ENCODE assay signal across 8 cellular contexts in the genomic region with DNA sequence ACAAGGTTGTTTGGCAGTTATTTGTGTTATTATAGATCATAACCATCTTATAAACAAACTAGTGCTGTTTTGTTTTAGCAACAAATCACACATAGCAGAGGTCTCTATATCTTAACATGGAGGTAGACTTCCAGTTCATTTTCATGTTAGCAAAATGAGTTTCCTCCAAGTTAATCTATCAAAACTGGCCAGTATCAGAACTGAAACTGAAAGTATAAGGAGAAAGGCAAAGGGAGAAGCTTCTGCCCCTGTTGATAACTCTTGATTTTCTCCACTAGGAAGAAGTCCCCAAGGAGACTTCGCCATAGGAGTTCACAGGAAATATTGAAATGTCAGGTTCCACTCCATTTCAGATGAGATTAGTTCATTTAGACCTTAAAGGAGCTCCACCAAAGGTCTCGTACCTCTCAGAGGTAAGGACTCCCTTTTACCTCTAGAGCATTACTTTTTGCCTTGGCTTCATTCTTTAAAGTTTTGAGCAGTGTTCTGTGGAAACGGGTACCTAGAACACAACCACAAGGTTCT. TPM values are rescaled to one million over a fixed set of nuclear protein-coding genes. Genes with fewer than 3 reads are reported as not detected.
DNase-seq lines count a peak whose midpoint lies in the region; ATAC-seq and TF ChIP-seq lines count a peak whose summit lies in the region.

No MANE protein-coding gene starts in this region.

- H3K27me3 ChIP-seq in GM06990 (replicated peaks; ENCODE audit: control insufficient read depth, insufficient read depth, low read length) (no peaks in the 10 kb centered on the region), endodermal cell (ENCODE audit: control insufficient read depth, insufficient read depth, low read length, poor library complexity, severe bottlenecking) (no peaks in the 10 kb centered on the region), heart left ventricle (no peaks in the 10 kb centered on the region), gastrocnemius medialis (no peaks in the 10 kb centered on the region)

- H3K36me3 ChIP-seq in GM06990 (ENCODE audit: control insufficient read depth, insufficient read depth, low read length) = peaks cover 12% of the 10 kb centered on the region
- H3K36me3 ChIP-seq in OCI-LY7 (ENCODE audit: insufficient read depth, low read length) = peaks cover 28% of the 10 kb centered on the region
- peaks cover 7% of the 10 kb centered on the region for H3K36me3 ChIP-seq in endodermal cell (ENCODE audit: control insufficient read depth, insufficient read depth, low read length)
- peaks cover 0 to 21% (median 3%) of the 10 kb centered on the region in 9 donors for H3K36me3 ChIP-seq in heart left ventricle
- peaks cover 0 to 14% of the 10 kb centered on the region in 2 donors for H3K36me3 ChIP-seq in gastrocnemius medialis

- H3K27me3 Mint-ChIP-seq in endodermal cell (ENCODE audit: insufficient read depth) = no peaks in the 10 kb centered on the region

- H3K36me3 Mint-ChIP-seq in endodermal cell (ENCODE audit: low read depth) = peaks cover 30% of the 10 kb centered on the region

- H2AFZ ChIP-seq in OCI-LY7 (ENCODE audit: low read length) = peak overlapping the region; percentile 5; the same call in 1 of the 2 replicates

- TF ChIP-seq POLR2A in heart left ventricle (IDR thresholded peaks at IDR 0.05) (no peak), gastrocnemius medialis (IDR thresholded peaks at IDR 0.05) (no peak)

- H3K9ac ChIP-seq in endodermal cell (ENCODE audit: extremely low read depth, low read length, poor library complexity, severe bottlenecking) = no peak overlapping the region

- intact Hi-C loops in OCI-LY7 (cut with micrococcal nuclease; ENCODE audit: unreplicated experiment) = loop anchor here (2.0 to 5.0 kb wide), 5 partner anchors 38 to 187 kb away; partner anchors contain the start of gene NARF
- intact Hi-C loops in heart left ventricle (cut with DNase I) = loop anchor here in 4 of 10 donors (2.0 to 5.0 kb wide), 5 partner anchors 29 to 133 kb away; partner anchors contain the start of gene CYBC1 (in 2 of the 4)
- intact Hi-C loops in gastrocnemius medialis (cut with DNase I; ENCODE audit: low total_unique reads) = loop anchor here (5.0 to 10.0 kb wide), 2 partner anchors 133 to 215 kb away; no protein-coding TSS in a partner anchor

- in situ Hi-C loops in gastrocnemius medialis (cut with MboI; ENCODE audit: low sequenced_read_pairs in 4 of 4) = loop anchor here in 1 of 4 donors (10.0 kb wide), 1 partner anchor 65 kb away; the partner anchor contains the start of gene TEX19

- no peaks in the 10 kb centered on the region for H3K9me3 ChIP-seq in OCI-LY7 (ENCODE audit: low read length)
- H3K9me3 ChIP-seq in endodermal cell (ENCODE audit: control insufficient read depth, low read length) = no peaks in the 10 kb centered on the region
- peaks cover 0 to 12% (median 0%) of the 10 kb centered on the region in 12 donors for H3K9me3 ChIP-seq in heart left ventricle
- H3K9me3 ChIP-seq in gastrocnemius medialis = no peaks in the 10 kb centered on the region

- POLR2A ChIA-PET in OCI-LY7 (lab: Charles Lee) = interaction anchor here (0.7 to 3.0 kb wide), 9 partner anchors 17 to 127 kb away, joined by 3 to 20 read pairs (median 3); no protein-coding TSS in a partner anchor

- peak overlapping the region; percentile 65 for H3K4me3 ChIP-seq in GM06990 (replicated peaks; ENCODE audit: low read depth, low read length)
- peak overlapping the region; percentile 84 for H3K4me3 ChIP-seq in OCI-LY7 (ENCODE audit: low read depth, low read length, poor library complexity, severe bottlenecking)
- peak overlapping the region; percentile 91 for H3K4me3 ChIP-seq in endodermal cell (ENCODE audit: low read length)
- H3K4me3 ChIP-seq in heart left ventricle = peak overlapping the region in 6 of 12 donors; percentile 65 to 98 (median 84)
- peak overlapping the region in 1 of 4 donors; percentile 89 for H3K4me3 ChIP-seq in gastrocnemius medialis

- H4K20me1 ChIP-seq in OCI-LY7 (ENCODE audit: insufficient read depth, low read length) = 0 out of 2 replicates have a peak, but pooled peaks cover 3% of the 10 kb centered on the region

- peak overlapping the region; percentile 75 for H3K4me2 ChIP-seq in OCI-LY7 (ENCODE audit: low read length)

- 89 to 95% methylated on average over 2 to 3 of the region's 3 CpGs for WGBS in endodermal cell (ENCODE audit: insufficient coverage in 1 of 2, insufficient read length in 1 of 2), 2 experiments
- WGBS in heart left ventricle, 4 donors = 74 to 86% (median 80%) methylated on average over 3 of the region's 3 CpGs

- CTCF ChIA-PET in OCI-LY7 (lab: Charles Lee; ENCODE audit: unreplicated experiment) = no interaction called here

- H3K9me3 Mint-ChIP-seq in endodermal cell = peaks cover 15% of the 10 kb centered on the region

- no peak for DNase-seq in GM06990 (ENCODE audit: extremely low read depth, insufficient read length)
- peak; percentile 51 for DNase-seq in OCI-LY7 (ENCODE audit: low spot score)
- no peak for DNase-seq in endodermal cell
- DNase-seq in pons (ENCODE audit: low spot score) = peak; percentile 28
- no peak for DNase-seq in middle frontal gyrus (ENCODE audit: extremely low spot score, low spot score)
- DNase-seq in heart left ventricle = no peak
- DNase-seq in gastrocnemius medialis = no peak

- peak overlapping the region; percentile 69 for H3K4me3 Mint-ChIP-seq in endodermal cell

- H3K27ac ChIP-seq in OCI-LY7 (ENCODE audit: low read depth, low read length, poor library complexity, severe bottlenecking) (peak overlapping the region; percentile 44), endodermal cell (ENCODE audit: low read depth, low read length) (no peak overlapping the region), heart left ventricle (peak overlapping the region in 1 of 12 donors; percentile 92), gastrocnemius medialis (no peak overlapping the region)

- TF ChIP-seq CTCF in GM06990 (IDR thresholded peaks at IDR 0.05; ENCODE audit: insufficient read depth, low read length, poor library complexity, severe bottlenecking) (no peak), OCI-LY7 (conservative IDR thresholded peaks at IDR 0.05; ENCODE audit: low read length) (no peak), endodermal cell (conservative IDR thresholded peaks at IDR 0.05) (no peak), heart left ventricle (IDR thresholded peaks at IDR 0.05) (no peak), gastrocnemius medialis (IDR thresholded peaks at IDR 0.05 in 4 of 5, conservative IDR thresholded peaks at IDR 0.05 in 1 of 5) (no peak)

- no TSS peak for BruUV-seq in OCI-LY7 (replicated peaks; lab: Mats Ljungman, UMichigan)

- H3K4me1 Mint-ChIP-seq in endodermal cell = no peaks in the 10 kb centered on the region

- H3K27ac Mint-ChIP-seq in endodermal cell = no peak overlapping the region

- H3K79me2 ChIP-seq in OCI-LY7 (ENCODE audit: insufficient read depth, low read depth, low read length) = peaks cover 27% of the 10 kb centered on the region; the same call in 1 of the 2 replicates

- no peaks in the 10 kb centered on the region for H3K9me2 ChIP-seq in OCI-LY7 (ENCODE audit: insufficient read depth, low read length)

- H3K4me1 ChIP-seq in OCI-LY7 (ENCODE audit: insufficient read depth, low read length, poor library complexity, severe bottlenecking) (peaks cover 20% of the 10 kb centered on the region), endodermal cell (ENCODE audit: control insufficient read depth, insufficient read depth, low read length) (no peaks in the 10 kb centered on the region), heart left ventricle (peaks cover 3 to 28% (median 17%) of the 10 kb centered on the region in 12 donors), gastrocnemius medialis (peaks cover 16 to 19% of the 10 kb centered on the region in 2 donors)

- no peak for ATAC-seq in GM18517 (IDR thresholded peaks at IDR 0.05; ENCODE audit: unreplicated experiment)
- ATAC-seq in heart left ventricle = no peak
- no peak for ATAC-seq in gastrocnemius medialis

RNA-seq across cellular contexts. Expression of gene OGFOD3, which starts 1.1 kb away (rescaled TPM):
- 46.9 and 55.6 TPM in 2 replicates for total RNA-seq in OCI-LY7 (2014; rRNA removed; shearing (Covaris generic))
- total RNA-seq in OCI-LY7 (2022) (65.2 and 80.8 TPM in 2 replicates), endodermal cell (10 to 100 TPM; 24.0 to 30.1 TPM), heart left ventricle (10 to 100 TPM; 23.3 to 38.5 (median 31.4) TPM), gastrocnemius medialis (10 to 100 TPM; 25.8 to 72.1 (median 27.7) TPM)
- 24.2 TPM for polyA plus RNA-seq in endodermal cell (2013, experiment 1 of 2)
- 21.2 TPM for polyA plus RNA-seq in endodermal cell (2013, experiment 2 of 2)
- polyA plus RNA-seq in heart left ventricle = 10 to 100 TPM; 22.6 to 25.5 TPM

RNA-seq across cellular contexts. Expression of gene HEXD, which starts 1.4 kb away (rescaled TPM):
- total RNA-seq in OCI-LY7 (2014; rRNA removed; shearing (Covaris generic)) = 88.8 and 93.2 TPM in 2 replicates
- total RNA-seq in OCI-LY7 (2022) = 87.9 and 94.7 TPM in 2 replicates
- total RNA-seq in endodermal cell = 10 to 100 TPM; 31.5 to 37.6 TPM
- polyA plus RNA-seq in endodermal cell (2013, experiment 1 of 2) = 42.8 TPM
- polyA plus RNA-seq in endodermal cell (2013, experiment 2 of 2) = 31.9 TPM
- total RNA-seq in heart left ventricle = 10 to 100 TPM in 8 of 9 donors, 1 to 10 TPM in 1; 9.9 to 20.2 (median 15.1) TPM
- 10 to 100 TPM; 11.5 to 24.1 TPM for polyA plus RNA-seq in heart left ventricle
- total RNA-seq in gastrocnemius medialis = 10 to 100 TPM; 15.5 to 35.1 (median 22.5) TPM

RNA-seq across cellular contexts. Expression of gene CYBC1, which starts 31.0 kb away (rescaled TPM):
- total RNA-seq in OCI-LY7 (2014; rRNA removed; shearing (Covaris generic)) = 424 and 470 TPM in 2 replicates
- total RNA-seq in OCI-LY7 (2022) (679 and 701 TPM in 2 replicates), endodermal cell (10 to 100 TPM; 71.2 to 88.5 TPM), heart left ventricle (10 to 100 TPM; 20.1 to 82.1 (median 25.4) TPM), gastrocnemius medialis (10 to 100 TPM; 17.3 to 29.8 (median 19.3) TPM)
- 62.1 TPM for polyA plus RNA-seq in endodermal cell (2013, experiment 1 of 2)
- 49.1 TPM for polyA plus RNA-seq in endodermal cell (2013, experiment 2 of 2)
- 10 to 100 TPM; 17.3 to 41.1 TPM for polyA plus RNA-seq in heart left ventricle

RNA-seq across cellular contexts. Expression of gene NARF, which starts 39.0 kb away (rescaled TPM):
- total RNA-seq in OCI-LY7 (2014; rRNA removed; shearing (Covaris generic)) = 75.0 and 82.5 TPM in 2 replicates
- total RNA-seq in OCI-LY7 (2022) = 148 and 151 TPM in 2 replicates
- 10 to 100 TPM; 64.0 to 70.8 TPM for total RNA-seq in endodermal cell
- polyA plus RNA-seq in endodermal cell (2013, experiment 1 of 2) = 151 TPM
- polyA plus RNA-seq in endodermal cell (2013, experiment 2 of 2) = 159 TPM
- 10 to 100 TPM; 48.6 to 77.4 (median 59.5) TPM for total RNA-seq in heart left ventricle
- 100 to 1,000 TPM in 1 of 2 donors, 10 to 100 TPM in 1; 76.2 to 111 TPM for polyA plus RNA-seq in heart left ventricle
- 10 to 100 TPM; 29.6 to 63.4 (median 49.0) TPM for total RNA-seq in gastrocnemius medialis

RNA-seq across cellular contexts. Expression of gene UTS2R, which starts 48.0 kb away (rescaled TPM):
- 11.9 and 17.4 TPM in 2 replicates for total RNA-seq in OCI-LY7 (2014; rRNA removed; shearing (Covaris generic))
- 34.9 and 36.3 TPM in 2 replicates for total RNA-seq in OCI-LY7 (2022)
- under 1 TPM in 1 of 2 donors, not detected in 1; 0.40 TPM for total RNA-seq in endodermal cell
- 0.53 TPM for polyA plus RNA-seq in endodermal cell (2013, experiment 1 of 2)
- 0.54 TPM for polyA plus RNA-seq in endodermal cell (2013, experiment 2 of 2)
- total RNA-seq in heart left ventricle = 10 to 100 TPM in 1 of 9 donors, 1 to 10 TPM in 6, under 1 TPM in 2; 0.58 to 21.9 (median 1.7) TPM
- polyA plus RNA-seq in heart left ventricle = under 1 TPM; 0.11 TPM
- not detected for total RNA-seq in gastrocnemius medialis

Comparison
In these comparisons a context has a peak if more than half of its experiments do, and no peak if none do; other contexts are left out.
1. DNase-seq: peak in OCI-LY7 (single experiment) and pons (single experiment); none in GM06990 (single experiment), endodermal cell (single experiment), middle frontal gyrus (single experiment), heart left ventricle (0 of 5) and gastrocnemius medialis (0 of 2).
2. RNA of gene CYBC1, which starts 31.0 kb away (total RNA-seq): 424 to 701 TPM in OCI-LY7; 71.2 to 88.5 TPM in endodermal cell, 20.1 to 82.1 TPM in heart left ventricle and 17.3 to 29.8 TPM in gastrocnemius medialis; every median in the first group is over 4 times any median in the second.